In genomic region chr1:93015590-93015989, GRCh38 we compare ENCODE assay signal across 16 cellular contexts. TPM values are rescaled to one million over a fixed set of nuclear protein-coding genes. Genes with fewer than 3 reads are reported as not detected.
DNase-seq lines count a peak whose midpoint lies in the region; ATAC-seq and TF ChIP-seq lines count a peak whose summit lies in the region.
"Had no signal": no experiment of that assay in that cellular context is flagged by ENCODE, and none has a peak within 500 bp of the region (broad histone marks: within the 10 kb centered on the region; RNA-seq: fewer than 3 reads in every experiment).

No MANE protein-coding gene starts in this region.

- H3K4me1 ChIP-seq in BLaER1 treated with 17β-estradiol and CSF1 and Interleukin-3, amounts not matched to agents 10 nM and 100 nM: peaks cover 17 to 43% (median 26%) of the 10 kb centered on the region in 10 experiments; a peak in 19 of 20 replicates
- H3K4me1 ChIP-seq in left lung: no peaks in the 10 kb centered on the region
- H3K4me1 ChIP-seq: BE2C, prostate gland, thyroid gland had no signal

- CTCF ChIA-PET in CD4-positive, alpha-beta T cell (lab: Charles Lee): no interaction called here

- peak; percentile 70 for ATAC-seq in SK-N-SH treated with all-trans-retinoic acid at 6 μM for 48 hours
- peak; percentile 23 for ATAC-seq in left lung
- no peak for ATAC-seq in CD4-positive, alpha-beta T cell (ENCODE audit: poor library complexity)
- no peak for ATAC-seq in HG02938 (IDR thresholded peaks at IDR 0.05; ENCODE audit: unreplicated experiment)
- no peak for ATAC-seq in omental fat pad (ENCODE audit: low FRiP score)
- ATAC-seq: activated CD8-positive, alpha-beta memory T cell treated with anti-CD3 and anti-CD28 coated beads, Interleukin-2, amount 10 ng/mL, durations not matched to agents 7 days and 5 days had no signal

- H3K4me1 Mint-ChIP-seq in CD4-positive, alpha-beta T cell (ENCODE audit: low read depth): no peaks in the 10 kb centered on the region

- no peak overlapping the region for H3K9ac ChIP-seq in BLaER1 treated with 17β-estradiol and CSF1 and Interleukin-3, amounts not matched to agents 10 nM and 100 nM

- no peaks in the 10 kb centered on the region for H3K36me3 Mint-ChIP-seq in CD4-positive, alpha-beta T cell (ENCODE audit: low read depth)
- H3K36me3 Mint-ChIP-seq: activated CD8-positive, alpha-beta memory T cell treated with anti-CD3 and anti-CD28 coated beads, Interleukin-2, amount 10 ng/mL, durations not matched to agents 7 days and 5 days had no signal

- no peaks in the 10 kb centered on the region for H4K20me1 ChIP-seq in BLaER1 treated with 17β-estradiol and CSF1 and Interleukin-3, amounts not matched to agents 10 nM and 100 nM

- H3K9me3 ChIP-seq in BLaER1 treated with 17β-estradiol and CSF1 and Interleukin-3, amounts not matched to agents 10 nM and 100 nM (replicated peaks in 1 of 11): no peaks in the 10 kb centered on the region
- H3K9me3 ChIP-seq in left lung: no peaks in the 10 kb centered on the region
- H3K9me3 ChIP-seq in CD4-positive, alpha-beta T cell (ENCODE audit: control insufficient read depth, low read length): no peaks in the 10 kb centered on the region
- H3K9me3 ChIP-seq: BE2C, heart left ventricle, prostate gland, SJSA1, thyroid gland had no signal

- intact Hi-C loops in left lung (cut with DNase I): no loop called here
- intact Hi-C loops in CD4-positive, alpha-beta T cell (cut with DNase I, micrococcal nuclease): no loop called here

- peak overlapping the region; percentile 16 to 74 (median 50); a peak in 20 of 22 replicates for H3K4me2 ChIP-seq in BLaER1 treated with 17β-estradiol and CSF1 and Interleukin-3, amounts not matched to agents 10 nM and 100 nM

- no peaks in the 10 kb centered on the region for H3K36me3 ChIP-seq in BLaER1 treated with 17β-estradiol and CSF1 and Interleukin-3, amounts not matched to agents 10 nM and 100 nM
- H3K36me3 ChIP-seq in left lung: no peaks in the 10 kb centered on the region
- H3K36me3 ChIP-seq: BE2C, heart left ventricle, prostate gland, SJSA1, thyroid gland had no signal

- POLR2A ChIA-PET in CD4-positive, alpha-beta T cell (lab: Charles Lee): no interaction called here

- no peaks in the 10 kb centered on the region for H3K27me3 ChIP-seq in BLaER1 treated with 17β-estradiol and CSF1 and Interleukin-3, amounts not matched to agents 10 nM and 100 nM
- H3K27me3 ChIP-seq in left lung: no peaks in the 10 kb centered on the region
- no peaks in the 10 kb centered on the region for H3K27me3 ChIP-seq in CD4-positive, alpha-beta T cell (ENCODE audit: control insufficient read depth, insufficient read depth, low read length)
- H3K27me3 ChIP-seq: BE2C, thyroid gland had no signal

- no peak overlapping the region for H3K4me3 ChIP-seq in BLaER1 treated with 17β-estradiol and CSF1 and Interleukin-3, amounts not matched to agents 10 nM and 100 nM
- no peak overlapping the region for H3K4me3 ChIP-seq in left lung
- H3K4me3 ChIP-seq: heart left ventricle, prostate gland, SJSA1, thyroid gland had no signal

- no peak overlapping the region for H3K4me3 Mint-ChIP-seq in CD4-positive, alpha-beta T cell
- H3K4me3 Mint-ChIP-seq: activated CD8-positive, alpha-beta memory T cell treated with anti-CD3 and anti-CD28 coated beads, Interleukin-2, amount 10 ng/mL, durations not matched to agents 7 days and 5 days had no signal

- peak; percentile 40 for DNase-seq in HPDE6-E6E7 (ENCODE audit: extremely low spot score)
- no peak for DNase-seq in left lung
- DNase-seq in CD4-positive, alpha-beta T cell: no peak
- DNase-seq in omental fat pad (ENCODE audit: low spot score): no peak
- no peak for DNase-seq in NCI-H2171 (lab: John Stamatoyannopoulos, UW)
- DNase-seq: activated CD8-positive, alpha-beta memory T cell treated with anti-CD3 and anti-CD28 coated beads, Interleukin-2, amount 10 ng/mL, durations not matched to agents 7 days and 5 days; activated naive CD4-positive, alpha-beta T cell treated with anti-CD3 and anti-CD28 coated beads, Interleukin-2, amount 50 U/mL, for 16 hours; BE2C; heart left ventricle; NCI-H2029 treated with DMSO at 0.1 percent for 48 hours; thyroid gland had no signal

- TF ChIP-seq CTCF in left lung (IDR thresholded peaks at IDR 0.05): no peak
- no peak for TF ChIP-seq CTCF in CD4-positive, alpha-beta T cell (IDR thresholded peaks at IDR 0.05)
- TF ChIP-seq CTCF in omental fat pad (IDR thresholded peaks at IDR 0.05): no peak

- H3K27me3 Mint-ChIP-seq in CD4-positive, alpha-beta T cell: peaks cover 4% of the 10 kb centered on the region

- H3K27ac Mint-ChIP-seq in CD4-positive, alpha-beta T cell: no peak overlapping the region
- H3K27ac Mint-ChIP-seq: activated CD8-positive, alpha-beta memory T cell treated with anti-CD3 and anti-CD28 coated beads, Interleukin-2, amount 10 ng/mL, durations not matched to agents 7 days and 5 days had no signal

- H3K9me3 Mint-ChIP-seq in CD4-positive, alpha-beta T cell: no peaks in the 10 kb centered on the region

- no peak overlapping the region for H3K27ac ChIP-seq in BLaER1 treated with 17β-estradiol and CSF1 and Interleukin-3, amounts not matched to agents 10 nM and 100 nM
- H3K27ac ChIP-seq in left lung: no peak overlapping the region
- H3K27ac ChIP-seq in CD4-positive, alpha-beta T cell (ENCODE audit: low read depth, low read length): no peak overlapping the region
- H3K27ac ChIP-seq: prostate gland, SJSA1, thyroid gland had no signal

TF ChIP-seq in SK-N-SH treated with all-trans-retinoic acid at 6 μM for 48 hours, 23 proteins besides CTCF, POLR2A, EP300 and RAD21:
- TF ChIP-seq PPARA (CRISPR knock-in tag; IDR thresholded peaks at IDR 0.05; ENCODE audit: borderline replicate concordance) (no peak), RARB (CRISPR knock-in tag; IDR thresholded peaks at IDR 0.05) (no peak), ISL1 (CRISPR knock-in tag; IDR thresholded peaks at IDR 0.05) (no peak), CSDC2 (CRISPR knock-in tag; IDR thresholded peaks at IDR 0.05) (no peak)

RNA-seq across cellular contexts. Expression of gene DIPK1A, which starts 54.3 kb away (rescaled TPM):
- total RNA-seq in left lung (10 to 100 TPM in 1 of 2 donors, 1 to 10 TPM in 1; 6.8 to 10.8 TPM), omental fat pad (10 to 100 TPM in 3 of 4 donors, 1 to 10 TPM in 1; 9.1 to 27.2 (median 18.3) TPM)
- total RNA-seq in CD4-positive, alpha-beta T cell: 1 to 10 TPM; 7.0 to 7.3 TPM

Comparison
In these comparisons a context has a peak if more than half of its experiments do, and no peak if none do; other contexts are left out.
1. ATAC-seq: peak in SK-N-SH treated with all-trans-retinoic acid at 6 μM for 48 hours (single experiment) and left lung (single experiment); none in CD4-positive, alpha-beta T cell (single experiment), HG02938 (single experiment) and omental fat pad (single experiment).